ENCODE assay signal across 23 cellular contexts in genomic region chr4:124647599-124647998, GRCh38.
"Had no signal": no experiment of that assay in that cellular context is flagged by ENCODE, and none has a peak within 500 bp of the region (broad histone marks: within the 10 kb centered on the region; RNA-seq: fewer than 3 reads in every experiment).

No MANE protein-coding gene starts in this region.

- H3K27ac ChIP-seq: HL-60, KMS-11, SJSA1, SK-N-MC had no signal

- H3K4me3 ChIP-seq: K562, SJSA1, SK-N-MC had no signal

- H3K27me3 ChIP-seq: SJSA1 had no signal

- H3K4me2 ChIP-seq: KMS-11 had no signal

- H3K4me1 ChIP-seq: SJSA1 had no signal

- FAIRE-seq: HTR-8/SVneo, K562, RCC 7860 had no signal

- H3K36me3 ChIP-seq: SJSA1 had no signal

- ATAC-seq: K562 had no signal

- H3K9me3 ChIP-seq: SJSA1 had no signal

- H3K9ac ChIP-seq: KMS-11 had no signal

- DNase-seq: Kasumi-1, MV-4-11, NCI-H1048, NCI-H1105, NCI-H1436 treated with DMSO at 0.1 percent for 48 hours, NCI-H1694, NCI-H187 treated with DMSO at 0.1 percent for 48 hours, NCI-H2029 treated with DMSO at 0.1 percent for 48 hours, NCI-H2171 treated with DMSO at 0.1 percent for 48 hours, NCI-H2227 treated with DMSO at 0.1 percent for 48 hours, NCI-H524, NCI-H526 treated with DMSO at 0.1 percent for 48 hours, NCI-H774, Right ventricle myocardium superior, RPMI8226, SIG-M5 had no signal
